ENCODE assay signal across 19 cellular contexts in the genomic region with DNA sequence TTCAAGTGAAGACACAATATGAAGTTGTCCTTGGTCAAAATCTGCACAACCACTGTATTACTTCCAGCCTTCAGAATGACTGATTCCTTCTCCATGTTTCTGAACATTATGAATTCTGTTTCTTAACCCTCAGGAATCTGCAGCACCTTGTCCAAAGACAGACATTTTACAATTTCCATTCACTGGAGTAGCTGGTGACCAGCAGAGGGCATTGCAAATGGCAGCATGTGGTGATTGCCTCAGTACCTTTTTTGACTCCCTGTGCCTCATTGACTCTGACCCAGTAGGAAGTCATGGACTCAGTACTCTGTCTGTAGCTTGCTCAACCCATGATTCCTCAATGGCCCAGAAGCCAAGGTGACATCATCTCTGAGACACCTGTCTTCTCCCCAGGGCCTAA. TPM values are rescaled to one million over a fixed set of nuclear protein-coding genes. Genes with fewer than 3 reads are reported as not detected.
A peak's percentile ranks its signal among the peaks of the same experiment; 100 is the strongest.
DNase-seq lines count a peak whose midpoint lies in the region; ATAC-seq and TF ChIP-seq lines count a peak whose summit lies in the region.
"Had no signal": no experiment of that assay in that cellular context is flagged by ENCODE, and none has a peak within 500 bp of the region (broad histone marks: within the 10 kb centered on the region; RNA-seq: fewer than 3 reads in every experiment).

No MANE protein-coding gene starts in this region.

- peak overlapping the region; percentile 99 for H3K4me3 Mint-ChIP-seq in neural crest cell

- H3K4me1 Mint-ChIP-seq in neural crest cell = peaks cover 22% of the 10 kb centered on the region

- intact Hi-C loops in tibial artery (cut with DNase I; ENCODE audit: low total_unique reads) = no loop called here

- no peak overlapping the region for H3K4me2 ChIP-seq in osteoblast (ENCODE audit: insufficient read depth, low read length)

- H3K27ac Mint-ChIP-seq in neural crest cell (ENCODE audit: unreplicated experiment) = no peak overlapping the region

- H3K79me2 ChIP-seq in osteoblast (ENCODE audit: insufficient read depth, low read length) = peaks cover 31% of the 10 kb centered on the region

- H3K36me3 Mint-ChIP-seq in neural crest cell (ENCODE audit: low read depth) = no peaks in the 10 kb centered on the region
- H3K36me3 Mint-ChIP-seq: immature natural killer cell had no signal

- H4K20me1 ChIP-seq in osteoblast (ENCODE audit: insufficient read depth, low read length) = no peaks in the 10 kb centered on the region

- DNase-seq in DMS 273 (lab: John Stamatoyannopoulos, UW; ENCODE audit: unreplicated experiment) (peak; percentile 29), DMS 273 treated with DMSO at 0.1 percent for 48 hours (lab: John Stamatoyannopoulos, UW) (no peak), epithelial cell of proximal tubule (ENCODE audit: low read depth) (no peak), neural crest cell (ENCODE audit: low read depth, low spot score) (no peak), osteoblast (ENCODE audit: insufficient read length, low spot score, missing footprints) (no peak), tibial artery (no peak)
- DNase-seq: 8988T; activated CD4-positive, alpha-beta memory T cell treated with anti-CD3 and anti-CD28 coated beads, Interleukin-2, amount 10 ng/mL, durations not matched to agents 7 days and 5 days; activated T-cell treated with anti-CD3 and anti-CD28 coated beads, Interleukin-2, amount 50 U/mL, for 72 hours; amniotic stem cell; immature natural killer cell; naive thymus-derived CD4-positive, alpha-beta T cell; NCI-H2171 treated with DMSO at 0.1 percent for 48 hours; stimulated activated naive CD8-positive, alpha-beta T cell treated with anti-CD3 and anti-CD28 coated beads, Interleukin-15, Interleukin-2, amounts not matched to agents 100 U/mL and 50 U/mL, for 24 hours; SW 1271; trophoblast cell had no signal

- H3K4me1 ChIP-seq in osteoblast (ENCODE audit: insufficient read depth, low read length) (peaks cover 4% of the 10 kb centered on the region), tibial artery (peaks cover 0 to 10% (median 4%) of the 10 kb centered on the region in 4 donors)

- H3K27me3 ChIP-seq in osteoblast (ENCODE audit: insufficient read depth, low read length) (peaks cover 4% of the 10 kb centered on the region), tibial artery (no peaks in the 10 kb centered on the region)

- H3K9me3 Mint-ChIP-seq in neural crest cell = no peaks in the 10 kb centered on the region
- H3K9me3 Mint-ChIP-seq: activated CD4-positive, alpha-beta memory T cell treated with anti-CD3 and anti-CD28 coated beads, Interleukin-2, amount 10 ng/mL, durations not matched to agents 7 days and 5 days; activated T-cell treated with anti-CD3 and anti-CD28 coated beads, Interleukin-2, amount 50 U/mL, for 72 hours; immature natural killer cell; naive thymus-derived CD4-positive, alpha-beta T cell had no signal

- no peak for ATAC-seq in HG03025 (IDR thresholded peaks at IDR 0.05; ENCODE audit: low FRiP score, unreplicated experiment)
- ATAC-seq: naive thymus-derived CD4-positive, alpha-beta T cell; stimulated activated naive CD8-positive, alpha-beta T cell treated with anti-CD3 and anti-CD28 coated beads, Interleukin-15, Interleukin-2, amounts not matched to agents 100 U/mL and 50 U/mL, for 24 hours had no signal

- no peaks in the 10 kb centered on the region for H3K9me3 ChIP-seq in osteoblast (ENCODE audit: low read depth, low read length)
- H3K9me3 ChIP-seq in tibial artery = no peaks in the 10 kb centered on the region

- no peak overlapping the region for H2AFZ ChIP-seq in osteoblast (ENCODE audit: low read length)

- peaks cover 4% of the 10 kb centered on the region for H3K27me3 Mint-ChIP-seq in neural crest cell (ENCODE audit: low read depth)

- H3K27ac ChIP-seq in VCaP (no peak overlapping the region), osteoblast (ENCODE audit: low read depth, low read length) (no peak overlapping the region), tibial artery (no peak overlapping the region)

- H3K36me3 ChIP-seq in osteoblast (ENCODE audit: insufficient read depth, low read length) (no peaks in the 10 kb centered on the region), tibial artery (no peaks in the 10 kb centered on the region)

- TF ChIP-seq CTCF in VCaP (conservative IDR thresholded peaks at IDR 0.05) (0 out of 2 replicates have a peak, but pooled peaks have one; percentile 8), epithelial cell of proximal tubule (conservative IDR thresholded peaks at IDR 0.05; ENCODE audit: low read depth, low read length) (peak; percentile 49), neural crest cell (conservative IDR thresholded peaks at IDR 0.05) (no peak), osteoblast (IDR thresholded peaks at IDR 0.05; ENCODE audit: extremely low read depth, low read depth, low read length) (no peak), tibial artery (IDR thresholded peaks at IDR 0.05) (no peak)

- H3K4me3 ChIP-seq in epithelial cell of proximal tubule (ENCODE audit: low read depth, low read length) (no peak overlapping the region), osteoblast (ENCODE audit: insufficient read depth, low read length) (no peak overlapping the region), tibial artery (no peak overlapping the region)
- H3K4me3 ChIP-seq: lung had no signal

RNA-seq across cellular contexts. Expression of a gene that starts 0.9 kb away (rescaled TPM):
- total RNA-seq in epithelial cell of proximal tubule (22.1 and 22.7 TPM in 2 replicates), neural crest cell (67.1 and 72.1 TPM in 2 replicates), osteoblast (78.5 and 107 TPM in 2 replicates)

Comparison
In these comparisons a context has a peak if more than half of its experiments do, and no peak if none do; other contexts are left out.
1. CTCF ChIP-seq: peak in VCaP (single experiment) and epithelial cell of proximal tubule (single experiment); none in neural crest cell (single experiment), osteoblast (single experiment) and tibial artery (0 of 2).